18 cellular contexts compared by ENCODE assay signal in genomic region chr17:6088141-6088540, GRCh38. TPM values are rescaled to one million over a fixed set of nuclear protein-coding genes. Genes with fewer than 3 reads are reported as not detected.
A peak's percentile ranks its signal among the peaks of the same experiment; 100 is the strongest.
DNase-seq lines count a peak whose midpoint lies in the region; ATAC-seq and TF ChIP-seq lines count a peak whose summit lies in the region.
"Had no signal": no experiment of that assay in that cellular context is flagged by ENCODE, and none has a peak within 500 bp of the region (broad histone marks: within the 10 kb centered on the region; RNA-seq: fewer than 3 reads in every experiment).

No MANE protein-coding gene starts in this region.

- peaks cover 7% of the 10 kb centered on the region for H3K27me3 Mint-ChIP-seq in brain

- ATAC-seq in lower lobe of right lung, result no peak
- ATAC-seq: GM23338, HCT116 had no signal

- H3K36me3 ChIP-seq in lower lobe of right lung, result no peaks in the 10 kb centered on the region
- no peaks in the 10 kb centered on the region for H3K36me3 ChIP-seq in prostate gland

- no peaks in the 10 kb centered on the region for H3K9me3 ChIP-seq in lower lobe of right lung
- H3K9me3 ChIP-seq in prostate gland, result no peaks in the 10 kb centered on the region

- TF ChIP-seq CTCF in brain (conservative IDR thresholded peaks at IDR 0.05) (no peak), lower lobe of right lung (IDR thresholded peaks at IDR 0.05) (no peak), prostate gland (IDR thresholded peaks at IDR 0.05) (no peak)

- H3K27ac ChIP-seq in lower lobe of right lung, result no peak overlapping the region
- H3K27ac ChIP-seq in prostate gland, result no peak overlapping the region

- H3K4me3 Mint-ChIP-seq in brain, result no peak overlapping the region
- H3K4me3 Mint-ChIP-seq: CD4-positive, alpha-beta memory T cell; GM23338; H9 had no signal

- H3K4me1 ChIP-seq in lower lobe of right lung (no peaks in the 10 kb centered on the region), prostate gland (replicated peaks) (no peaks in the 10 kb centered on the region)

- peak overlapping the region in 3 of 5 experiments; percentile 15 to 63 (median 48) for H3K27ac Mint-ChIP-seq in brain
- H3K27ac Mint-ChIP-seq: CD4-positive, alpha-beta memory T cell had no signal

- DNase-seq in lower lobe of right lung (peak; percentile 14), posterior vena cava (ENCODE audit: low spot score) (peak; percentile 42), prostate gland (ENCODE audit: low spot score) (no peak), pons (ENCODE audit: low spot score) (no peak), erythroblast (lab: John Stamatoyannopoulos, UW) (no peak), NK-92 (lab: John Stamatoyannopoulos, UW; ENCODE audit: unreplicated experiment) (no peak)
- DNase-seq: C1 segment of cervical spinal cord; Calu3; CD4-positive, alpha-beta memory T cell; COR-L47; DMS53; DMS79 treated with DMSO at 0.1 percent for 48 hours; GF-D8; H9 had no signal

- TF ChIP-seq POLR2A in prostate gland (IDR thresholded peaks at IDR 0.05) (no peak), erythroblast (IDR thresholded peaks at IDR 0.05; ENCODE audit: low read length) (no peak)

- intact Hi-C loops in lower lobe of right lung (cut with DNase I) (no loop called here), posterior vena cava (cut with DNase I) (no loop called here), prostate gland (cut with DNase I) (no loop called here)

- H3K36me3 Mint-ChIP-seq in brain, result peaks cover 34% of the 10 kb centered on the region
- H3K36me3 Mint-ChIP-seq: CD4-positive, alpha-beta memory T cell had no signal

- peaks cover 3% of the 10 kb centered on the region for H3K27me3 ChIP-seq in lower lobe of right lung (ENCODE audit: low read depth)
- peaks cover 2% of the 10 kb centered on the region for H3K27me3 ChIP-seq in prostate gland (replicated peaks; ENCODE audit: insufficient read depth)

- H3K9me3 Mint-ChIP-seq in brain, result no peaks in the 10 kb centered on the region
- H3K9me3 Mint-ChIP-seq: CD4-positive, alpha-beta memory T cell; GM23338; H9 had no signal

- 92% methylated on average over 4 of the region's 4 CpGs for WGBS in prostate gland

- H3K4me1 Mint-ChIP-seq in brain, result peaks cover 57% of the 10 kb centered on the region
- H3K4me1 Mint-ChIP-seq: CD4-positive, alpha-beta memory T cell had no signal

- H3K4me3 ChIP-seq in lower lobe of right lung (no peak overlapping the region), prostate gland (no peak overlapping the region)
- H3K4me3 ChIP-seq: GM23338 had no signal

RNA-seq across cellular contexts. Expression of gene WSCD1, which starts 18.0 kb away (rescaled TPM):
- polyA plus RNA-seq in brain (ENCODE audit: insufficient read depth, low read depth, low replicate concordance), result 50.7 TPM
- 3.6 TPM for total RNA-seq in lower lobe of right lung
- 1 to 10 TPM; 4.2 to 6.0 TPM for total RNA-seq in posterior vena cava
- 1 to 10 TPM; 1.7 to 4.1 TPM for total RNA-seq in prostate gland
- total RNA-seq: G401 had no signal
- polyA plus RNA-seq: CD4-positive, alpha-beta memory T cell had no signal

Comparison
In these comparisons a context has a peak if more than half of its experiments do, and no peak if none do; other contexts are left out.
1. DNase-seq: peak in lower lobe of right lung (single experiment) and posterior vena cava (single experiment); none in prostate gland (single experiment), pons (single experiment), erythroblast (0 of 2) and NK-92 (single experiment).